Comparison of ENCODE assay signal across 8 cellular contexts in the genomic region with DNA sequence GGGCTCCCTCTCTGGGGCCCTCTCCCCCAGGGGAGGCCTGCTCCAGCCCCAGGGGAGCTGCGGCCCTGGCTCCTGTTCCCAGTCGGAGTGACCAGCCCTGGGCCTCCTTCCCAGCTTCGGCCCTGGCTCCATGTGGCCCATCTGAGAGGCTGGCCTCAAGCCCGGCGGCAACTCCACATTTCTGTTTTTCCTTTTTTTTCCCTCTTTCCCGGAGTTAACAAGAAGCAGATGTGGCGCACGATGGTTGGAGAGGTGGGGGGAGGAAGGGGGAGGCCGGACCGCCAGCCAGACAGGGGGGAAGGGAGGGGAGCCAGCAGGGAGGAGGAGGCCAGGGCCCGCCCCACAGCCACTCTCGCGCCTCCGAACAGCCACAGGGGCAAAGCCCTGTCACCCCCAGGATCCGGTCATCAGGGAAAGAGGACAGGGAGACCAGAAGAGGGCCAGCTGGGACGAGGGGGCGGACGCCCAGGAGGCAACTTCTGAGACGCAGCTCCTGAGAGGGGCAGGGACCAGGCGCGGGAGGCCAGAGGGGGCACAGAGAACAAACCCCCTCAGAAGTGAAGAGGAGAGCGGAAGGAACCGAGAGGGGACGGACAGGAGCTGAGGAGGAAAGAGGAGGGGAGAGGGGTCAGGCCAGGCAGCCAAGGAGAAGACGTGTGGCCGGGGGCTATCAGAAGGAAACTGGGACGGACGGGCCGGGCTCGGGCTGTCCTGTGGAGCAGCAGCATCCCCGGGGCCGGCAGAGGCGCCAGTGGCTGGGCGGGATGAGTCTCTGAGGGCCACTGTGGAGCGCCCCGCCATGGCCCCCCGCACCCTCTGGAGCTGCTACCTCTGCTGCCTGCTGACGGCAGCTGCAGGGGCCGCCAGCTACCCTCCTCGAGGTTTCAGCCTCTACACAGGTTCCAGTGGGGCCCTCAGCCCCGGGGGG. TPM values are rescaled to one million over a fixed set of nuclear protein-coding genes. Genes with fewer than 3 reads are reported as not detected.
DNase-seq lines count a peak whose midpoint lies in the region; ATAC-seq, FAIRE-seq and TF ChIP-seq lines count a peak whose summit lies in the region.

A gene (plus strand): TSS at position 349 of the 928 bp plus-strand sequence. CDS start 451 bp downstream, at position 800.

- H3K27ac ChIP-seq in GM12878 (ENCODE audit: control insufficient read depth, insufficient read depth) (no peak within 1 kb of the TSS), smooth muscle cell (ENCODE audit: low read depth) (peak within 1 kb of the TSS; percentile 89)

- H3K79me2 ChIP-seq in GM12878 (ENCODE audit: control insufficient read depth, insufficient read depth, low read length), result no peaks in the 10 kb centered on the region
- peaks cover 23% of the 10 kb centered on the region for H3K79me2 ChIP-seq in smooth muscle cell (ENCODE audit: low read depth)

- H2AFZ ChIP-seq in GM12878 (ENCODE audit: control insufficient read depth, low read depth, low read length) (peak within 1 kb of the TSS; percentile 51; the same call in 1 of the 2 replicates), smooth muscle cell (ENCODE audit: low read depth) (no peak within 1 kb of the TSS)

- peaks cover 29% of the 10 kb centered on the region for H3F3A ChIP-seq in smooth muscle cell (ENCODE audit: low read depth)

- no peaks in the 10 kb centered on the region for H3K36me3 ChIP-seq in GM12878 (ENCODE audit: control insufficient read depth in 2 of 2, insufficient read depth in 2 of 2, low read length in 1 of 2)
- no peaks in the 10 kb centered on the region for H3K36me3 ChIP-seq in smooth muscle cell (ENCODE audit: low read depth)

- peaks cover 47% of the 10 kb centered on the region for H3K4me1 ChIP-seq in GM12878 (ENCODE audit: control insufficient read depth, insufficient read depth, low read length)
- peaks cover 12% of the 10 kb centered on the region for H3K4me1 ChIP-seq in smooth muscle cell (ENCODE audit: low read depth)

- BruUV-seq in GM12878 (replicated peaks; lab: Mats Ljungman, UMichigan), result no TSS peak

- no peak for FAIRE-seq in GM12878 (lab: Jason Lieb, UNC)

- H4K20me1 ChIP-seq in GM12878 (ENCODE audit: control insufficient read depth, insufficient read depth), result no peaks in the 10 kb centered on the region
- peaks cover 23% of the 10 kb centered on the region for H4K20me1 ChIP-seq in smooth muscle cell (ENCODE audit: low read depth)

- TF ChIP-seq CTCF in GM12878 (IDR thresholded peaks at IDR 0.05 in 2 of 3, conservative IDR thresholded peaks at IDR 0.05 in 1 of 3; ENCODE audit: control insufficient read depth in 2 of 3, extremely low read depth in 1 of 3, insufficient read depth in 1 of 3, low read depth in 3 of 3, low read length in 3 of 3), result no peak
- TF ChIP-seq CTCF in smooth muscle cell (IDR thresholded peaks at IDR 0.05; ENCODE audit: borderline replicate concordance, insufficient read depth, poor library complexity, severe bottlenecking), result no peak

- H3K27me3 ChIP-seq in GM12878 (replicated peaks in 1 of 2; ENCODE audit: control insufficient read depth in 2 of 2, insufficient read depth in 2 of 2, low read length in 1 of 2), result no peaks in the 10 kb centered on the region
- no peaks in the 10 kb centered on the region for H3K27me3 ChIP-seq in smooth muscle cell (ENCODE audit: low read depth)

- intact Hi-C loops in GM12878 (cut with micrococcal nuclease; ENCODE audit: unreplicated experiment), result no loop called here

- ATAC-seq in GM12878 (no peak), HG03095 (IDR thresholded peaks at IDR 0.05; ENCODE audit: unreplicated experiment) (no peak), GM21717 (IDR thresholded peaks at IDR 0.05; ENCODE audit: unreplicated experiment) (no peak), GM21390 (IDR thresholded peaks at IDR 0.05; ENCODE audit: unreplicated experiment) (no peak)

- DNase-seq in H4 (ENCODE audit: low spot score) (peak; percentile 83), GM12878 (ENCODE audit: low read depth, low spot score) (no peak), iPS-NIHi11 (ENCODE audit: low spot score) (peak; percentile 40), smooth muscle cell (lab: John Stamatoyannopoulos, UW; ENCODE audit: unreplicated experiment) (peak; percentile 60)
- no peak for DNase-seq in stimulated activated naive CD4-positive, alpha-beta T cell (lab: John Stamatoyannopoulos, UW)

- whole genome bisulfite sequencing in GM12878 (ENCODE audit: insufficient coverage, insufficient replicate concordance, low lambda C conversion rate, missing lambda C conversion rate), result 59% methylated on average over 35 of the region's 41 CpGs
- WGBS in smooth muscle cell (ENCODE audit: low lambda C conversion rate), result 42% methylated on average over 34 of the region's 41 CpGs

- CTCF ChIA-PET in GM12878 (lab: Yijun Ruan, JAX), result no interaction called here

- H3K9ac ChIP-seq in GM12878 (ENCODE audit: control insufficient read depth, insufficient read depth, low read length), result no peak within 1 kb of the TSS
- peak within 1 kb of the TSS; percentile 66 for H3K9ac ChIP-seq in smooth muscle cell (ENCODE audit: low read depth)

- H3K9me3 ChIP-seq in GM12878 (replicated peaks; ENCODE audit: control insufficient read depth, insufficient read depth, low read length) (no peaks in the 10 kb centered on the region), smooth muscle cell (replicated peaks; ENCODE audit: low read depth) (no peaks in the 10 kb centered on the region)

- no peak for TF ChIP-seq POLR2A in GM12878 (IDR thresholded peaks at IDR 0.05; ENCODE audit: low read depth, low read length)

- no peak within 1 kb of the TSS for H3K4me3 ChIP-seq in GM12878
- H3K4me3 ChIP-seq in smooth muscle cell, result peak within 1 kb of the TSS; percentile 59

- no peak for TF ChIP-seq EP300 in GM12878 (IDR thresholded peaks at IDR 0.05; ENCODE audit: borderline replicate concordance in 1 of 2, control insufficient read depth in 1 of 2, low read depth in 2 of 2, low read length in 2 of 2)

- POLR2A ChIA-PET in GM12878 (lab: Charles Lee), result no interaction called here

- in situ Hi-C loops in GM12878 (cut with MboI), result no loop called here

- H3K4me2 ChIP-seq in GM12878 (ENCODE audit: control insufficient read depth, insufficient read depth) (0 out of 2 replicates have a peak within 1 kb of the TSS, but pooled peaks have one; percentile 17), smooth muscle cell (peak within 1 kb of the TSS; percentile 93)

- SMC1A ChIA-PET in GM12878 (lab: Charles Lee; ENCODE audit: uncharacterized antibody, unreplicated experiment), result no interaction called here

- RAD21 ChIA-PET in GM12878 (lab: Charles Lee; ENCODE audit: unreplicated experiment), result no interaction called here

- no peak for TF ChIP-seq RAD21 in GM12878 (IDR thresholded peaks at IDR 0.05; ENCODE audit: insufficient read depth, low read depth, low read length)

TF ChIP-seq in GM12878, 131 proteins besides CTCF, POLR2A, EP300 and RAD21:
- TF ChIP-seq ESRRA (IDR thresholded peaks at IDR 0.05; ENCODE audit: low read length) (no peak), NFYA (IDR thresholded peaks at IDR 0.05; ENCODE audit: borderline replicate concordance, low read depth, low read length) (no peak), POLR2AphosphoS5 (IDR thresholded peaks at IDR 0.05; ENCODE audit: low read length) (no peak)
- TF ChIP-seq, protein P1, sequence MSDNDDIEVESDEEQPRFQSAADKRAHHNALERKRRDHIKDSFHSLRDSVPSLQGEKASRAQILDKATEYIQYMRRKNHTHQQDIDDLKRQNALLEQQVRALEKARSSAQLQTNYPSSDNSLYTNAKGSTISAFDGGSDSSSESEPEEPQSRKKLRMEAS (IDR thresholded peaks at IDR 0.05; ENCODE audit: low read depth, low read length), result no peak
TF ChIP-seq in GM12878: peak in this region for 0.

RNA-seq across cellular contexts. Expression of the gene that starts here (rescaled TPM):
- 10.8 and 30.2 TPM in 2 replicates for total RNA-seq in H4 (2014; rRNA removed; shearing (Covaris generic))
- 0.81 and 0.83 TPM in 2 replicates for total RNA-seq in GM12878 (2013; cell fraction: nucleolus; rRNA removed)
- total RNA-seq in GM12878 (2014; rRNA removed), result 1.7 and 2.3 TPM in 2 replicates
- 0.18 TPM in 2 replicates for total RNA-seq in GM12878 (2014; rRNA removed; fragmentation: Illumina TruSeq; extraction: Trizol)
- 1.6 and 1.7 TPM in 2 replicates for total RNA-seq in GM12878 (2021)
- polyA plus RNA-seq in GM12878 (2011; ENCODE audit: low read depth), result 0.24 TPM
- polyA plus RNA-seq in GM12878 (2011; rRNA removed), result 0.26 and 0.38 TPM in 2 replicates
- 0.58 and 1.7 TPM in 2 replicates for polyA plus RNA-seq in GM12878 (2011; cell fraction: cytosol; rRNA removed)
- 2.9 and 4.4 TPM in 2 replicates for polyA plus RNA-seq in GM12878 (2011; cell fraction: nucleus; rRNA removed)
- 0.41 and 0.98 TPM in 2 replicates for polyA plus RNA-seq in GM12878 (2012)
- polyA plus RNA-seq in GM12878 (2014; fragmentation: Illumina TruSeq; extraction: Trizol), result 0.01 TPM in 1 of 2 replicates, not detected in the other
- polyA plus RNA-seq in GM12878 (2014; fragmentation: Nextera tagmentation; extraction: Ambion mirVana), result not detected
- polyA plus RNA-seq in GM12878 (2014; rRNA removed), result 1.2 TPM in 2 replicates
- polyA plus RNA-seq in GM12878 (2016; fragmentation: Nextera tagmentation; extraction: Ambion mirVana), result 1 to 10 TPM; 1.1 to 1.8 TPM
- 0.22 and 0.98 TPM in 2 replicates for polyA minus RNA-seq in GM12878 (2011; rRNA and poly(A)+ RNA removed)
- 0.62 and 0.67 TPM in 2 replicates for polyA minus RNA-seq in GM12878 (2011; cell fraction: cytosol; rRNA and poly(A)+ RNA removed)
- polyA minus RNA-seq in GM12878 (2011; cell fraction: nucleus; rRNA and poly(A)+ RNA removed), result 1.9 and 2.1 TPM in 2 replicates
- total RNA-seq in smooth muscle cell, result 111 and 131 TPM in 2 replicates
- polyA plus RNA-seq in smooth muscle cell, result 330 and 518 TPM in 2 replicates

Comparison
In these comparisons a context has a peak if more than half of its experiments do, and no peak if none do; other contexts are left out.
1. RNA of the gene that starts here (polyA plus RNA-seq): 330 to 518 TPM in smooth muscle cell; 0.01 to 4.4 TPM in GM12878; every median in the first group is over 10 times any median in the second.
2. DNase-seq: peak in H4 (single experiment), iPS-NIHi11 (single experiment) and smooth muscle cell (single experiment); none in GM12878 (single experiment) and stimulated activated naive CD4-positive, alpha-beta T cell (0 of 6).